In genomic region chr17:7293131-7293557, GRCh38 we compare ENCODE assay signal across 11 cellular contexts. TPM values are rescaled to one million over a fixed set of nuclear protein-coding genes. Genes with fewer than 3 reads are reported as not detected.
DNase-seq lines count a peak whose midpoint lies in the region; ATAC-seq and TF ChIP-seq lines count a peak whose summit lies in the region.
"Had no signal": no experiment of that assay in that cellular context is flagged by ENCODE, and none has a peak within 500 bp of the region (broad histone marks: within the 10 kb centered on the region; RNA-seq: fewer than 3 reads in every experiment).

No MANE protein-coding gene starts in this region.

- TF ChIP-seq EP300 in gastroesophageal sphincter (IDR thresholded peaks at IDR 0.05) (no peak), sigmoid colon (IDR thresholded peaks at IDR 0.05) (no peak)

- H3K4me3 ChIP-seq in gastroesophageal sphincter (no peak overlapping the region), sigmoid colon (no peak overlapping the region)
- H3K4me3 ChIP-seq: upper lobe of right lung had no signal

- H3K27me3 ChIP-seq in gastroesophageal sphincter, result peaks cover 40% of the 10 kb centered on the region
- H3K27me3 ChIP-seq in sigmoid colon, result peaks cover 11 to 38% (median 18%) of the 10 kb centered on the region in 3 donors

- no peak for DNase-seq in T-helper 2 cell treated with Interferon-gamma antibody and Interleukin-4, amounts not matched to agents 5 μg/mL and 100 μg/mL, for 36 hours (ENCODE audit: low spot score)
- no peak for DNase-seq in T-helper 2 cell
- peak; percentile 75 for DNase-seq in RWPE1 (ENCODE audit: low spot score)
- DNase-seq in sigmoid colon, result no peak
- DNase-seq in progenitor cell of endocrine pancreas (ENCODE audit: low spot score, unreplicated experiment), result no peak
- no peak for DNase-seq in activated CD4-positive, alpha-beta memory T cell treated with anti-CD3 and anti-CD28 coated beads, Interleukin-2, amount 10 ng/mL, durations not matched to agents 7 days and 5 days
- DNase-seq: activated CD8-positive, alpha-beta memory T cell treated with anti-CD3 and anti-CD28 coated beads, Interleukin-2, amount 10 ng/mL, durations not matched to agents 7 days and 5 days; NCI-H2081 treated with DMSO at 0.1 percent for 48 hours had no signal

- no peak for ATAC-seq in gastroesophageal sphincter
- ATAC-seq in GM21786 (IDR thresholded peaks at IDR 0.05; ENCODE audit: unreplicated experiment), result no peak

- H3K9me3 ChIP-seq in gastroesophageal sphincter (no peaks in the 10 kb centered on the region), sigmoid colon (no peaks in the 10 kb centered on the region)
- H3K9me3 ChIP-seq: upper lobe of right lung had no signal

- peaks cover 20% of the 10 kb centered on the region for H3K4me1 Mint-ChIP-seq in T-helper 2 cell treated with Interferon-gamma antibody and Interleukin-4, amounts not matched to agents 5 μg/mL and 100 μg/mL, for 36 hours (ENCODE audit: low read depth)
- peaks cover 8% of the 10 kb centered on the region for H3K4me1 Mint-ChIP-seq in progenitor cell of endocrine pancreas (ENCODE audit: low read depth)
- peaks cover 29% of the 10 kb centered on the region for H3K4me1 Mint-ChIP-seq in activated CD4-positive, alpha-beta memory T cell treated with anti-CD3 and anti-CD28 coated beads, Interleukin-2, amount 10 ng/mL, durations not matched to agents 7 days and 5 days

- peaks cover 5 to 85% (median 41%) of the 10 kb centered on the region in 3 donors for H3K4me1 ChIP-seq in gastroesophageal sphincter
- peaks cover 0 to 69% (median 62%) of the 10 kb centered on the region in 4 donors for H3K4me1 ChIP-seq in sigmoid colon

- H3K27ac ChIP-seq in RWPE1 (peak overlapping the region; percentile 81), gastroesophageal sphincter (peak overlapping the region; percentile 39 to 98 (median 89)), sigmoid colon (peak overlapping the region; percentile 67 to 80 (median 77))
- H3K27ac ChIP-seq: upper lobe of right lung had no signal

- TF ChIP-seq POLR2A in gastroesophageal sphincter (IDR thresholded peaks at IDR 0.05) (no peak), sigmoid colon (IDR thresholded peaks at IDR 0.05) (no peak)

- 41 to 42% methylated on average over 4 to 5 of the region's 11 CpGs for WGBS in gastroesophageal sphincter (ENCODE audit: low coverage in 1 of 2), 2 donors
- WGBS in sigmoid colon, 2 donors, result 74 to 86% methylated on average over 11 of the region's 11 CpGs

- CTCF ChIA-PET in RWPE1 (lab: Yijun Ruan, JAX), result no interaction called here
- CTCF ChIA-PET in activated CD4-positive, alpha-beta memory T cell treated with anti-CD3 and anti-CD28 coated beads, Interleukin-2, amount 10 ng/mL, durations not matched to agents 7 days and 5 days (lab: Charles Lee), result interaction anchor here (1.0 kb wide), 1 partner anchor 73 kb away, joined by 4 read pairs; no protein-coding TSS in a partner anchor

- peak overlapping the region; percentile 49 for H3K4me3 Mint-ChIP-seq in T-helper 2 cell treated with Interferon-gamma antibody and Interleukin-4, amounts not matched to agents 5 μg/mL and 100 μg/mL, for 36 hours
- H3K4me3 Mint-ChIP-seq in progenitor cell of endocrine pancreas (ENCODE audit: low read depth), result no peak overlapping the region
- no peak overlapping the region for H3K4me3 Mint-ChIP-seq in activated CD4-positive, alpha-beta memory T cell treated with anti-CD3 and anti-CD28 coated beads, Interleukin-2, amount 10 ng/mL, durations not matched to agents 7 days and 5 days

- H3K36me3 ChIP-seq in gastroesophageal sphincter (no peaks in the 10 kb centered on the region), sigmoid colon (no peaks in the 10 kb centered on the region)
- H3K36me3 ChIP-seq: upper lobe of right lung had no signal

- H3K27ac Mint-ChIP-seq in T-helper 2 cell treated with Interferon-gamma antibody and Interleukin-4, amounts not matched to agents 5 μg/mL and 100 μg/mL, for 36 hours, result no peak overlapping the region
- no peak overlapping the region for H3K27ac Mint-ChIP-seq in progenitor cell of endocrine pancreas
- H3K27ac Mint-ChIP-seq in activated CD4-positive, alpha-beta memory T cell treated with anti-CD3 and anti-CD28 coated beads, Interleukin-2, amount 10 ng/mL, durations not matched to agents 7 days and 5 days, result no peak overlapping the region
- H3K27ac Mint-ChIP-seq: activated CD8-positive, alpha-beta memory T cell treated with anti-CD3 and anti-CD28 coated beads, Interleukin-2, amount 10 ng/mL, durations not matched to agents 7 days and 5 days had no signal

- H3K36me3 Mint-ChIP-seq in T-helper 2 cell treated with Interferon-gamma antibody and Interleukin-4, amounts not matched to agents 5 μg/mL and 100 μg/mL, for 36 hours (ENCODE audit: low read depth), result no peaks in the 10 kb centered on the region
- no peaks in the 10 kb centered on the region for H3K36me3 Mint-ChIP-seq in progenitor cell of endocrine pancreas (ENCODE audit: insufficient read depth)
- no peaks in the 10 kb centered on the region for H3K36me3 Mint-ChIP-seq in activated CD4-positive, alpha-beta memory T cell treated with anti-CD3 and anti-CD28 coated beads, Interleukin-2, amount 10 ng/mL, durations not matched to agents 7 days and 5 days (ENCODE audit: low read depth)
- H3K36me3 Mint-ChIP-seq: activated CD8-positive, alpha-beta memory T cell treated with anti-CD3 and anti-CD28 coated beads, Interleukin-2, amount 10 ng/mL, durations not matched to agents 7 days and 5 days had no signal

- TF ChIP-seq CTCF in RWPE1 (conservative IDR thresholded peaks at IDR 0.05; ENCODE audit: low read depth), result no peak
- TF ChIP-seq CTCF in gastroesophageal sphincter (IDR thresholded peaks at IDR 0.05), result no peak
- TF ChIP-seq CTCF in sigmoid colon (IDR thresholded peaks at IDR 0.05), result no peak
- no peak for TF ChIP-seq CTCF in progenitor cell of endocrine pancreas (IDR thresholded peaks at IDR 0.05; ENCODE audit: unreplicated experiment)

- intact Hi-C loops in sigmoid colon (cut with DNase I), result no loop called here

- no peaks in the 10 kb centered on the region for H3K9me3 Mint-ChIP-seq in T-helper 2 cell treated with Interferon-gamma antibody and Interleukin-4, amounts not matched to agents 5 μg/mL and 100 μg/mL, for 36 hours
- H3K9me3 Mint-ChIP-seq in progenitor cell of endocrine pancreas (ENCODE audit: low read depth), result no peaks in the 10 kb centered on the region
- H3K9me3 Mint-ChIP-seq in activated CD4-positive, alpha-beta memory T cell treated with anti-CD3 and anti-CD28 coated beads, Interleukin-2, amount 10 ng/mL, durations not matched to agents 7 days and 5 days, result no peaks in the 10 kb centered on the region

- H3K27me3 Mint-ChIP-seq in T-helper 2 cell treated with Interferon-gamma antibody and Interleukin-4, amounts not matched to agents 5 μg/mL and 100 μg/mL, for 36 hours (ENCODE audit: low read depth), result peaks cover 36% of the 10 kb centered on the region
- peaks cover 56% of the 10 kb centered on the region for H3K27me3 Mint-ChIP-seq in progenitor cell of endocrine pancreas
- peaks cover 42% of the 10 kb centered on the region for H3K27me3 Mint-ChIP-seq in activated CD4-positive, alpha-beta memory T cell treated with anti-CD3 and anti-CD28 coated beads, Interleukin-2, amount 10 ng/mL, durations not matched to agents 7 days and 5 days

- POLR2A ChIA-PET in RWPE1 (lab: Yijun Ruan, JAX; ENCODE audit: low non-redundant PET), result interaction anchor here (0.6 to 1.1 kb wide), 2 partner anchors 12 to 57 kb away, joined by 3 to 4 read pairs; partner anchors contain the start of gene SLC2A4
- POLR2A ChIA-PET in activated CD4-positive, alpha-beta memory T cell treated with anti-CD3 and anti-CD28 coated beads, Interleukin-2, amount 10 ng/mL, durations not matched to agents 7 days and 5 days (lab: Charles Lee), result interaction anchor here (1.2 to 1.9 kb wide), 2 partner anchors 16 to 144 kb away, joined by 3 to 4 read pairs; no protein-coding TSS in a partner anchor

RNA-seq across cellular contexts. Expression of gene YBX2, which starts 1.3 kb away (rescaled TPM):
- total RNA-seq in gastroesophageal sphincter (1 to 10 TPM; 3.3 to 6.5 (median 5.3) TPM), sigmoid colon (1 to 10 TPM in 3 of 4 donors, under 1 TPM in 1; 0.28 to 2.5 (median 1.5) TPM), progenitor cell of endocrine pancreas (2.7 and 4.3 TPM in 2 replicates)
- polyA plus RNA-seq in sigmoid colon, result 10 to 100 TPM in 2 of 3 donors, 1 to 10 TPM in 1; 4.8 to 37.6 (median 20.1) TPM
- 1 to 10 TPM; 1.5 to 1.6 TPM for total RNA-seq in activated CD4-positive, alpha-beta memory T cell treated with anti-CD3 and anti-CD28 coated beads, Interleukin-2, amount 10 ng/mL, durations not matched to agents 7 days and 5 days
- total RNA-seq: upper lobe of right lung had no signal

RNA-seq across cellular contexts. Expression of gene SLC2A4, which starts 11.6 kb away (rescaled TPM):
- total RNA-seq in gastroesophageal sphincter (100 to 1,000 TPM in 3 of 4 donors, 10 to 100 TPM in 1; 71.8 to 200 (median 149) TPM), sigmoid colon (100 to 1,000 TPM in 2 of 4 donors, 10 to 100 TPM in 2; 72.9 to 127 (median 94.7) TPM), progenitor cell of endocrine pancreas (1.5 and 2.0 TPM in 2 replicates)
- polyA plus RNA-seq in sigmoid colon, result 1 to 10 TPM in 2 of 3 donors, under 1 TPM in 1; 0.60 to 7.9 (median 2.8) TPM
- total RNA-seq in activated CD4-positive, alpha-beta memory T cell treated with anti-CD3 and anti-CD28 coated beads, Interleukin-2, amount 10 ng/mL, durations not matched to agents 7 days and 5 days, result not detected
- total RNA-seq: activated CD8-positive, alpha-beta memory T cell treated with anti-CD3 and anti-CD28 coated beads, Interleukin-2, amount 10 ng/mL, durations not matched to agents 7 days and 5 days had no signal

RNA-seq across cellular contexts. Expression of gene EIF5A, which starts 14.3 kb away (rescaled TPM):
- total RNA-seq in gastroesophageal sphincter, result 100 to 1,000 TPM; 145 to 233 (median 183) TPM
- 100 to 1,000 TPM; 104 to 156 (median 125) TPM for total RNA-seq in sigmoid colon
- polyA plus RNA-seq in sigmoid colon, result 100 to 1,000 TPM; 315 to 603 (median 403) TPM
- 323 and 338 TPM in 2 replicates for total RNA-seq in progenitor cell of endocrine pancreas
- total RNA-seq in activated CD4-positive, alpha-beta memory T cell treated with anti-CD3 and anti-CD28 coated beads, Interleukin-2, amount 10 ng/mL, durations not matched to agents 7 days and 5 days, result 100 to 1,000 TPM; 419 to 420 TPM

RNA-seq across cellular contexts. Expression of gene GPS2, which starts 22.0 kb away (rescaled TPM):
- total RNA-seq in gastroesophageal sphincter (100 to 1,000 TPM in 1 of 4 donors, 10 to 100 TPM in 3; 66.9 to 104 (median 82.5) TPM), sigmoid colon (100 to 1,000 TPM in 1 of 4 donors, 10 to 100 TPM in 3; 82.3 to 114 (median 85.4) TPM), progenitor cell of endocrine pancreas (77.1 and 81.1 TPM in 2 replicates)
- polyA plus RNA-seq in sigmoid colon, result 100 to 1,000 TPM in 1 of 3 donors, 10 to 100 TPM in 2; 67.9 to 113 (median 77.2) TPM
- total RNA-seq in activated CD4-positive, alpha-beta memory T cell treated with anti-CD3 and anti-CD28 coated beads, Interleukin-2, amount 10 ng/mL, durations not matched to agents 7 days and 5 days, result 10 to 100 TPM; 69.8 to 74.7 TPM

RNA-seq across cellular contexts. Expression of gene CLDN7, which starts 30.9 kb away (rescaled TPM):
- total RNA-seq in gastroesophageal sphincter (10 to 100 TPM in 1 of 4 donors, 1 to 10 TPM in 2, not detected in 1; 1.4 to 16.9 (median 4.7) TPM), sigmoid colon (1 to 10 TPM in 3 of 4 donors, not detected in 1; 1.1 to 2.6 (median 1.9) TPM), progenitor cell of endocrine pancreas (137 and 147 TPM in 2 replicates)
- polyA plus RNA-seq in sigmoid colon, result 100 to 1,000 TPM; 181 to 963 (median 332) TPM
- total RNA-seq in activated CD4-positive, alpha-beta memory T cell treated with anti-CD3 and anti-CD28 coated beads, Interleukin-2, amount 10 ng/mL, durations not matched to agents 7 days and 5 days, result under 1 TPM; 0.15 to 0.80 TPM

Comparison
In these comparisons a context has a peak if more than half of its experiments do, and no peak if none do; other contexts are left out.
1. RNA of gene SLC2A4, which starts 11.6 kb away (total RNA-seq): 71.8 to 200 TPM in gastroesophageal sphincter and 72.9 to 127 TPM in sigmoid colon; 1.5 to 2.0 TPM in progenitor cell of endocrine pancreas and not detected in activated CD4-positive, alpha-beta memory T cell treated with anti-CD3 and anti-CD28 coated beads, Interleukin-2, amount 10 ng/mL, durations not matched to agents 7 days and 5 days; every median in the first group is over 10 times any median in the second.
2. Peak in every context shown above with its lines, with median percentiles within 50 percentile points of each other: H3K27ac ChIP-seq.